17 cellular contexts compared by ENCODE assay signal in genomic region chr4:147848634-147849033, GRCh38.
"Had no signal": no experiment of that assay in that cellular context is flagged by ENCODE, and none has a peak within 500 bp of the region (broad histone marks: within the 10 kb centered on the region; RNA-seq: fewer than 3 reads in every experiment).

No MANE protein-coding gene starts in this region.

- H3K9me3 ChIP-seq: SK-N-SH had no signal

- H3K4me1 Mint-ChIP-seq: activated B cell treated with CpG ODN at 0.5 μM for 24 hours; brain; central memory CD8-positive, alpha-beta T cell; memory B cell had no signal

- H3K4me3 Mint-ChIP-seq: activated B cell treated with CpG ODN at 0.5 μM for 24 hours; activated CD8-positive, alpha-beta T cell treated with anti-CD3 and anti-CD28 coated beads for 36 hours; activated naive CD8-positive, alpha-beta T cell treated with anti-CD3 and anti-CD28 coated beads for 36 hours; brain; central memory CD8-positive, alpha-beta T cell; memory B cell; natural killer cell treated with Interleukin-12 subunit alpha and Interleukin-12 subunit beta and Interleukin-15 and Interleukin-18, amount 100 ng/mL, for 72 hours; type B pancreatic cell had no signal

- DNase-seq: activated B cell treated with CpG ODN at 0.5 μM for 24 hours; activated CD4-positive, alpha-beta T cell treated with anti-CD3 and anti-CD28 coated beads for 48 hours; activated CD8-positive, alpha-beta T cell treated with anti-CD3 and anti-CD28 coated beads for 36 hours; activated naive CD8-positive, alpha-beta T cell treated with anti-CD3 and anti-CD28 coated beads for 36 hours; cortex of kidney; effector memory CD4-positive, alpha-beta T cell; left ventricle myocardium superior; SHP77; SK-N-SH; stimulated activated CD4-positive, alpha-beta T cell treated with anti-CD3 and anti-CD28 coated beads, Interleukin-12 subunit alpha, Interleukin-12 subunit beta, amount 100 ng/mL, for 4 hours; stimulated activated CD4-positive, alpha-beta T cell treated with anti-CD3 and anti-CD28 coated beads, Interleukin-2, amount 100 ng/mL, for 24 hours had no signal

- H3K36me3 Mint-ChIP-seq: brain; memory B cell; natural killer cell treated with Interleukin-12 subunit alpha and Interleukin-12 subunit beta and Interleukin-15 and Interleukin-18, amount 100 ng/mL, for 72 hours had no signal

- ATAC-seq: activated CD8-positive, alpha-beta T cell treated with anti-CD3 and anti-CD28 coated beads for 36 hours; natural killer cell treated with Interleukin-12 subunit alpha and Interleukin-12 subunit beta and Interleukin-15 and Interleukin-18, amount 100 ng/mL, for 72 hours had no signal

- H3K27me3 Mint-ChIP-seq: activated CD8-positive, alpha-beta T cell treated with anti-CD3 and anti-CD28 coated beads for 36 hours; activated naive CD8-positive, alpha-beta T cell treated with anti-CD3 and anti-CD28 coated beads for 36 hours; central memory CD8-positive, alpha-beta T cell; progenitor cell of endocrine pancreas; type B pancreatic cell had no signal

- H3K9ac ChIP-seq: SK-N-SH had no signal

- H3K9me3 Mint-ChIP-seq: activated B cell treated with CpG ODN at 0.5 μM for 24 hours; activated naive CD8-positive, alpha-beta T cell treated with anti-CD3 and anti-CD28 coated beads for 36 hours; central memory CD8-positive, alpha-beta T cell; memory B cell; natural killer cell treated with Interleukin-12 subunit alpha and Interleukin-12 subunit beta and Interleukin-15 and Interleukin-18, amount 100 ng/mL, for 72 hours; type B pancreatic cell had no signal
